In the genomic region with DNA sequence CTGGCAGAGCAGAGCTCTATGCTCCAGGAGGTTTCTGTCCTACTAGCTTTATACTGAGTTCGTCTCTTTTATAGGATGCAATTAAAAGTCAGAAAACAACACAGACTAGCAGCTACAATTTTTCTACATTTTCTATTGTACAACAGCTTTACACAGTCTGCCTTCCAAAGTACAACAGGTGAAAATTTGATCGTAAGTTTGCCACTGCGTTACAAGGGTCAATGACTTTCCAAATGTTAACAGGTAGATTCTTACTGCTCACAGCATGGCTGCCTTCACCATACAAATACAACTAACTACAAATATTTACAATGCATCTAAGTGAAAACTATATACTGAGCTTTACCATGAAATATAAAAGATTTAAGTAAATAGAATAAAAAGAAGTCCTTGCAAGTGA, we compare ENCODE assay signal across 28 cellular contexts.
"Had no signal": no experiment of that assay in that cellular context is flagged by ENCODE, and none has a peak within 500 bp of the region (broad histone marks: within the 10 kb centered on the region; RNA-seq: fewer than 3 reads in every experiment).

No MANE protein-coding gene starts in this region.

- H3K4me3 ChIP-seq: colonic mucosa, coronary artery, dorsolateral prefrontal cortex, esophagus muscularis mucosa, esophagus squamous epithelium, gastrocnemius medialis, gastroesophageal sphincter, heart left ventricle, heart right ventricle had no signal

- H3K36me3 ChIP-seq: colonic mucosa, esophagus muscularis mucosa, esophagus squamous epithelium, gastrocnemius medialis, gastroesophageal sphincter, heart left ventricle, heart right ventricle had no signal

- FAIRE-seq: colon, endometrium, endothelial cell of umbilical vein, frontal cortex had no signal

- H3K27me3 ChIP-seq: colonic mucosa, gastrocnemius medialis, heart left ventricle, heart right ventricle had no signal

- DNase-seq: colonic mucosa; cortex of kidney; dermis blood vessel endothelial cell; dorsolateral prefrontal cortex; effector CD4-positive, alpha-beta T cell; effector CD8-positive, alpha-beta T cell; effector memory CD4-positive, alpha-beta T cell; effector memory CD8-positive, alpha-beta T cell; endodermal cell; erythroblast; esophagus squamous epithelium; foreskin fibroblast; foreskin keratinocyte; foreskin melanocyte; gastrocnemius medialis; glutamatergic neuron; head of caudate nucleus; heart left ventricle; heart right ventricle had no signal

- H3K9me3 ChIP-seq: colonic mucosa, esophagus muscularis mucosa, esophagus squamous epithelium, gastrocnemius medialis, gastroesophageal sphincter, heart right ventricle had no signal

- H3K4me1 ChIP-seq: colonic mucosa, esophagus muscularis mucosa, esophagus squamous epithelium, foreskin keratinocyte, gastrocnemius medialis, gastroesophageal sphincter, heart left ventricle, heart right ventricle had no signal

- ATAC-seq: effector memory CD8-positive, alpha-beta T cell; esophagus mucosa; foreskin keratinocyte; gastrocnemius medialis; gastroesophageal sphincter; heart left ventricle; heart right ventricle had no signal

- H3K27ac ChIP-seq: colonic mucosa, coronary artery, dorsolateral prefrontal cortex, epithelial cell of prostate, esophagus muscularis mucosa, esophagus squamous epithelium, foreskin keratinocyte, gastrocnemius medialis, gastroesophageal sphincter, heart left ventricle, heart right ventricle had no signal
